ENCODE assay signal across 15 cellular contexts in the genomic region with DNA sequence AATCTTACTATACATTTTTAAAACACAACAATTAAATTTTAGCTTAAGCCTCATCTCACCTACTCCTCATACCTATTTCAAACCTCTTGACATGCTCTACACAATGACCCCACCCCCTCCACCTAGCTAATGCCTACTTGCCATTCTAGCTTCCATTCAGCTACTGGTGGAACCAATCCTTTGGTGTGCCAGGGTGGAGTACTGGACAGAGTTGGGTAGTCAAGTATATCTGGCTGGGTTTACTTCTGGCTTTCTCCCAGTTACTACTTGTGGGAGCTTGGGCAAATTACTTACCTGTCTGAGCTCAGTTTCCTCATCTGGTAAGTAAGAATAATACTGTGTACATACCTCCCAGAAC.
"Had no signal": no experiment of that assay in that cellular context is flagged by ENCODE, and none has a peak within 500 bp of the region (broad histone marks: within the 10 kb centered on the region; RNA-seq: fewer than 3 reads in every experiment).

No MANE protein-coding gene starts in this region.

- H3K4me3 ChIP-seq: ascending aorta, esophagus squamous epithelium, lower lobe of right lung, ovary, suprapubic skin, upper lobe of left lung had no signal

- H3K9me3 ChIP-seq: ascending aorta, esophagus squamous epithelium, lower lobe of right lung, ovary, suprapubic skin, upper lobe of left lung had no signal

- H3K27me3 ChIP-seq: ascending aorta, esophagus squamous epithelium, ovary, suprapubic skin, upper lobe of left lung had no signal

- H3K27ac ChIP-seq: lower lobe of right lung, ovary, upper lobe of left lung had no signal

- DNase-seq: activated naive CD4-positive, alpha-beta T cell treated with anti-CD3 and anti-CD28 coated beads for 36 hours; activated T-cell treated with anti-CD3 and anti-CD28 coated beads for 4 hours; esophagus squamous epithelium; hypothalamus; kidney; lower lobe of right lung; midbrain; naive B cell; ovary; stimulated activated CD4-positive, alpha-beta T cell treated with anti-CD3 and anti-CD28 coated beads, Interleukin-15, amount 100 ng/mL, for 24 hours; stimulated activated CD4-positive, alpha-beta T cell treated with anti-CD3 and anti-CD28 coated beads, Interleukin-4, amount 100 ng/mL, for 1 hour; stimulated activated naive CD4-positive, alpha-beta T cell treated with Interleukin-2 at 50 U/mL for 16 hours; upper lobe of left lung had no signal

- ATAC-seq: lower lobe of right lung had no signal

- H3K36me3 ChIP-seq: ascending aorta, esophagus squamous epithelium, lower lobe of right lung, ovary, suprapubic skin, upper lobe of left lung had no signal
